Comparison of ENCODE assay signal across 9 cellular contexts in genomic region chr3:29642393-29643033, GRCh38.
DNase-seq lines count a peak whose midpoint lies in the region; ATAC-seq and TF ChIP-seq lines count a peak whose summit lies in the region.
"Had no signal": no experiment of that assay in that cellular context is flagged by ENCODE, and none has a peak within 500 bp of the region (broad histone marks: within the 10 kb centered on the region; RNA-seq: fewer than 3 reads in every experiment).

No MANE protein-coding gene starts in this region.

- H3K9me3 ChIP-seq in breast epithelium (no peaks in the 10 kb centered on the region), testis (no peaks in the 10 kb centered on the region)

- H3K36me3 ChIP-seq in breast epithelium (no peaks in the 10 kb centered on the region), kidney epithelial cell (ENCODE audit: control insufficient read depth, insufficient read depth, low read length) (no peaks in the 10 kb centered on the region), testis (ENCODE audit: low read depth, missing control alignments) (no peaks in the 10 kb centered on the region)

- DNase-seq in HK-2 (ENCODE audit: unreplicated experiment), result peak; percentile 7
- no peak for DNase-seq in breast epithelium (ENCODE audit: low spot score in 2 of 2)
- peak; percentile 69 for DNase-seq in kidney epithelial cell (ENCODE audit: low read depth)
- peak; percentile 75 for DNase-seq in testis
- no peak for DNase-seq in middle frontal gyrus (ENCODE audit: extremely low spot score, low spot score)
- DNase-seq in central memory CD4-positive, alpha-beta T cell, result no peak
- DNase-seq: NCI-H2029 treated with DMSO at 0.1 percent for 48 hours had no signal

- WGBS in testis, 2 donors, result 35 to 42% methylated on average over 5 of the region's 5 CpGs

- TF ChIP-seq CTCF in breast epithelium (IDR thresholded peaks at IDR 0.05), result no peak
- TF ChIP-seq CTCF in kidney epithelial cell (IDR thresholded peaks at IDR 0.05; ENCODE audit: insufficient read depth, low read length, poor library complexity, severe bottlenecking), result no peak
- TF ChIP-seq CTCF in testis (IDR thresholded peaks at IDR 0.05), result no peak

- TF ChIP-seq POLR2A in breast epithelium (IDR thresholded peaks at IDR 0.05) (no peak), testis (IDR thresholded peaks at IDR 0.05) (no peak)

- H3K4me3 ChIP-seq in breast epithelium, result no peak overlapping the region
- no peak overlapping the region for H3K4me3 ChIP-seq in kidney epithelial cell (ENCODE audit: low read depth, low read length)
- no peak overlapping the region for H3K4me3 ChIP-seq in testis

- H3K27me3 ChIP-seq in breast epithelium (no peaks in the 10 kb centered on the region), kidney epithelial cell (ENCODE audit: control insufficient read depth, insufficient read depth, low read length) (no peaks in the 10 kb centered on the region), testis (no peaks in the 10 kb centered on the region)

- intact Hi-C loops in breast epithelium (cut with DNase I; ENCODE audit: low total_unique reads), result no loop called here
- intact Hi-C loops in testis (cut with DNase I; ENCODE audit: low total_unique reads), result no loop called here

- no peaks in the 10 kb centered on the region for H3K4me1 ChIP-seq in breast epithelium
- peaks cover 33% of the 10 kb centered on the region for H3K4me1 ChIP-seq in testis

- peak overlapping the region; percentile 8 for H3K27ac ChIP-seq in breast epithelium
- peak overlapping the region; percentile 69 to 78 for H3K27ac ChIP-seq in testis

- ATAC-seq in HG02588 (IDR thresholded peaks at IDR 0.05; ENCODE audit: unreplicated experiment) (no peak), HG03045 (IDR thresholded peaks at IDR 0.05; ENCODE audit: unreplicated experiment) (no peak)

Comparison
In these comparisons a context has a peak if more than half of its experiments do, and no peak if none do; other contexts are left out.
1. DNase-seq: peak in HK-2 (single experiment), kidney epithelial cell (single experiment) and testis (single experiment); none in breast epithelium (0 of 2), middle frontal gyrus (single experiment) and central memory CD4-positive, alpha-beta T cell (single experiment).